8 cellular contexts compared by ENCODE assay signal in genomic region chr2:9594361-9595063, GRCh38. TPM values are rescaled to one million over a fixed set of nuclear protein-coding genes. Genes with fewer than 3 reads are reported as not detected.
DNase-seq lines count a peak whose midpoint lies in the region; ATAC-seq and TF ChIP-seq lines count a peak whose summit lies in the region.

No MANE protein-coding gene starts in this region.

- no peak for DNase-seq in activated naive CD4-positive, alpha-beta T cell treated with anti-CD3 and anti-CD28 coated beads, Interleukin-2, amount 10 ng/mL, durations not matched to agents 7 days and 5 days
- DNase-seq in activated naive CD4-positive, alpha-beta T cell treated with anti-CD3 and anti-CD28 coated beads, Interleukin-2, amount 50 U/mL, for 16 hours, result no peak
- DNase-seq in iris pigment epithelial cell (ENCODE audit: low read depth) (peak; percentile 96), tibial artery (peak in 1 of 2 donors; percentile 44), islet precursor cell (no peak)

- no peaks in the 10 kb centered on the region for H3K27me3 ChIP-seq in tibial artery

- peaks cover 0 to 48% (median 20%) of the 10 kb centered on the region in 4 donors for H3K4me1 ChIP-seq in tibial artery

- H3K4me1 Mint-ChIP-seq in activated naive CD4-positive, alpha-beta T cell treated with anti-CD3 and anti-CD28 coated beads, Interleukin-2, amount 10 ng/mL, durations not matched to agents 7 days and 5 days, result peaks cover 36% of the 10 kb centered on the region

- ATAC-seq in HG03520 (IDR thresholded peaks at IDR 0.05; ENCODE audit: unreplicated experiment) (no peak), HG03457 (IDR thresholded peaks at IDR 0.05; ENCODE audit: unreplicated experiment) (no peak)

- intact Hi-C loops in tibial artery (cut with DNase I; ENCODE audit: low total_unique reads), result no loop called here

- H3K9me3 Mint-ChIP-seq in activated naive CD4-positive, alpha-beta T cell treated with anti-CD3 and anti-CD28 coated beads, Interleukin-2, amount 10 ng/mL, durations not matched to agents 7 days and 5 days, result peaks cover 2% of the 10 kb centered on the region

- peak overlapping the region; percentile 2 for H3K27ac Mint-ChIP-seq in activated naive CD4-positive, alpha-beta T cell treated with anti-CD3 and anti-CD28 coated beads, Interleukin-2, amount 10 ng/mL, durations not matched to agents 7 days and 5 days

- peaks cover 0 to 11% (median under 1%) of the 10 kb centered on the region in 3 donors for H3K9me3 ChIP-seq in tibial artery

- CTCF ChIA-PET in activated naive CD4-positive, alpha-beta T cell treated with anti-CD3 and anti-CD28 coated beads, Interleukin-2, amount 10 ng/mL, durations not matched to agents 7 days and 5 days (lab: Charles Lee), result interaction anchor here (0.5 to 1.1 kb wide), 3 partner anchors 9 to 30 kb away, joined by 3 read pairs; no protein-coding TSS in a partner anchor

- H3K27me3 Mint-ChIP-seq in activated naive CD4-positive, alpha-beta T cell treated with anti-CD3 and anti-CD28 coated beads, Interleukin-2, amount 10 ng/mL, durations not matched to agents 7 days and 5 days, result no peaks in the 10 kb centered on the region

- H3K4me3 ChIP-seq in tibial artery, result no peak overlapping the region

- peaks cover 50% of the 10 kb centered on the region for H3K36me3 Mint-ChIP-seq in activated naive CD4-positive, alpha-beta T cell treated with anti-CD3 and anti-CD28 coated beads, Interleukin-2, amount 10 ng/mL, durations not matched to agents 7 days and 5 days

- peaks cover 5 to 27% (median 8%) of the 10 kb centered on the region in 3 donors for H3K36me3 ChIP-seq in tibial artery

- no peak overlapping the region for H3K4me3 Mint-ChIP-seq in activated naive CD4-positive, alpha-beta T cell treated with anti-CD3 and anti-CD28 coated beads, Interleukin-2, amount 10 ng/mL, durations not matched to agents 7 days and 5 days

- 38 to 74% (median 66%) methylated on average over 2 of the region's 2 CpGs for WGBS in adipose tissue, 3 donors

- TF ChIP-seq CTCF in tibial artery (IDR thresholded peaks at IDR 0.05), result no peak

- peak overlapping the region; percentile 51 for H3K27ac ChIP-seq in adipose tissue (ENCODE audit: low read depth, low read length)
- H3K27ac ChIP-seq in tibial artery, result peak overlapping the region; percentile 2 to 14

RNA-seq across cellular contexts. Expression of gene YWHAQ, which starts 36.3 kb away (rescaled TPM):
- polyA plus RNA-seq in adipose tissue, result 100 to 1,000 TPM; 134 to 234 (median 139) TPM

RNA-seq across cellular contexts. Expression of gene ADAM17, which starts 38.9 kb away (rescaled TPM):
- polyA plus RNA-seq in adipose tissue, result 10 to 100 TPM in 1 of 3 donors, 1 to 10 TPM in 2; 3.8 to 15.9 (median 8.4) TPM
